8 cellular contexts compared by ENCODE assay signal in genomic region chr7:6482743-6483119, GRCh38. TPM values are rescaled to one million over a fixed set of nuclear protein-coding genes. Genes with fewer than 3 reads are reported as not detected.
DNase-seq lines count a peak whose midpoint lies in the region; ATAC-seq and TF ChIP-seq lines count a peak whose summit lies in the region.

No MANE protein-coding gene starts in this region.

- peak overlapping the region; percentile 76 to 93 (median 87) for H3K27ac ChIP-seq in gastrocnemius medialis

- H3K4me1 ChIP-seq in gastrocnemius medialis, result peaks cover 41 to 44% of the 10 kb centered on the region in 2 donors

- H3K36me3 ChIP-seq in gastrocnemius medialis, result no peaks in the 10 kb centered on the region

- peak; percentile 26 for ATAC-seq in GM18870 (IDR thresholded peaks at IDR 0.05; ENCODE audit: unreplicated experiment)
- peak; percentile 9 for ATAC-seq in SK-N-SH treated with all-trans-retinoic acid at 6 μM for 48 hours
- ATAC-seq in gastrocnemius medialis, result no peak

- intact Hi-C loops in gastrocnemius medialis (cut with DNase I; ENCODE audit: low total_unique reads), result no loop called here

- H3K9me3 ChIP-seq in gastrocnemius medialis, result no peaks in the 10 kb centered on the region

- DNase-seq in fibroblast of villous mesenchyme (ENCODE audit: low read depth), result no peak
- DNase-seq in gastrocnemius medialis, result no peak
- DNase-seq in activated gamma-delta T cell treated with Interleukin-2 at 50 U/mL for 16 hours, result no peak
- DNase-seq in RKO (ENCODE audit: low spot score), result no peak
- DNase-seq in GM19238 (ENCODE audit: insufficient read length, low spot score), result no peak
- no peak for DNase-seq in NK-92 (lab: John Stamatoyannopoulos, UW; ENCODE audit: unreplicated experiment)

- peak overlapping the region; percentile 94 for H3K4me3 ChIP-seq in fibroblast of villous mesenchyme (ENCODE audit: low read depth, low read length)
- H3K4me3 ChIP-seq in gastrocnemius medialis, result peak overlapping the region; percentile 64 to 91 (median 72)

- no peak for TF ChIP-seq POLR2A in gastrocnemius medialis (IDR thresholded peaks at IDR 0.05)

- H3K27me3 ChIP-seq in gastrocnemius medialis, result no peaks in the 10 kb centered on the region

- TF ChIP-seq CTCF in fibroblast of villous mesenchyme (IDR thresholded peaks at IDR 0.05; ENCODE audit: insufficient read depth, low read depth, low read length) (no peak), gastrocnemius medialis (IDR thresholded peaks at IDR 0.05 in 4 of 5, conservative IDR thresholded peaks at IDR 0.05 in 1 of 5) (no peak)

- in situ Hi-C loops in gastrocnemius medialis (cut with MboI; ENCODE audit: low sequenced_read_pairs in 4 of 4), result no loop called here

TF ChIP-seq in SK-N-SH treated with all-trans-retinoic acid at 6 μM for 48 hours, 23 proteins besides CTCF, POLR2A, EP300 and RAD21:
- TF ChIP-seq ZNF8 (CRISPR knock-in tag; IDR thresholded peaks at IDR 0.05), result no peak
- no peak for TF ChIP-seq CREB5 (CRISPR knock-in tag; IDR thresholded peaks at IDR 0.05; ENCODE audit: low read depth)
- TF ChIP-seq GLIS3 (CRISPR knock-in tag; IDR thresholded peaks at IDR 0.05), result no peak
- TF ChIP-seq TCF4 (CRISPR knock-in tag; IDR thresholded peaks at IDR 0.05; ENCODE audit: borderline replicate concordance), result no peak
- TF ChIP-seq OSR1 (CRISPR knock-in tag; IDR thresholded peaks at IDR 0.05), result no peak
- no peak for TF ChIP-seq SNAI2 (CRISPR knock-in tag; IDR thresholded peaks at IDR 0.05)
- no peak for TF ChIP-seq ZNF70 (CRISPR knock-in tag; IDR thresholded peaks at IDR 0.05)
- no peak for TF ChIP-seq TOX (CRISPR knock-in tag; IDR thresholded peaks at IDR 0.05; ENCODE audit: borderline replicate concordance)
- TF ChIP-seq ZNF565 (CRISPR knock-in tag; conservative IDR thresholded peaks at IDR 0.05; ENCODE audit: low read depth), result no peak
- no peak for TF ChIP-seq BACH2 (CRISPR knock-in tag; IDR thresholded peaks at IDR 0.05; ENCODE audit: borderline replicate concordance)
- TF ChIP-seq ESRRG (CRISPR knock-in tag; IDR thresholded peaks at IDR 0.05), result no peak
- no peak for TF ChIP-seq ZFP3 (CRISPR knock-in tag; IDR thresholded peaks at IDR 0.05)
- TF ChIP-seq PATZ1 (CRISPR knock-in tag; IDR thresholded peaks at IDR 0.05; ENCODE audit: borderline replicate concordance), result no peak

RNA-seq across cellular contexts. Expression of gene KDELR2, which starts 1.2 kb away (rescaled TPM):
- total RNA-seq in fibroblast of villous mesenchyme (200 and 383 TPM in 2 replicates), gastrocnemius medialis (10 to 100 TPM; 27.5 to 34.2 (median 31.8) TPM)

RNA-seq across cellular contexts. Expression of gene DAGLB, which starts 35.0 kb away (rescaled TPM):
- total RNA-seq in fibroblast of villous mesenchyme, result 18.0 and 29.4 TPM in 2 replicates
- total RNA-seq in gastrocnemius medialis, result 10 to 100 TPM; 11.7 to 24.0 (median 16.1) TPM

Comparison
In these comparisons a context has a peak if more than half of its experiments do, and no peak if none do; other contexts are left out.
1. ATAC-seq: peak in GM18870 (single experiment) and SK-N-SH treated with all-trans-retinoic acid at 6 μM for 48 hours (single experiment); none in gastrocnemius medialis (0 of 2).